In genomic region chr2:64455545-64455944, GRCh38 we compare ENCODE assay signal across 9 cellular contexts. TPM values are rescaled to one million over a fixed set of nuclear protein-coding genes. Genes with fewer than 3 reads are reported as not detected.
DNase-seq lines count a peak whose midpoint lies in the region; ATAC-seq and TF ChIP-seq lines count a peak whose summit lies in the region.
"Had no signal": no experiment of that assay in that cellular context is flagged by ENCODE, and none has a peak within 500 bp of the region (broad histone marks: within the 10 kb centered on the region; RNA-seq: fewer than 3 reads in every experiment).

No MANE protein-coding gene starts in this region.

- H3K36me3 ChIP-seq in H7 (replicated peaks; ENCODE audit: control insufficient read depth, insufficient read depth, low read length), result peaks cover 13% of the 10 kb centered on the region
- peaks cover 9% of the 10 kb centered on the region for H3K36me3 ChIP-seq in OCI-LY3 (replicated peaks; ENCODE audit: low read depth, low read length)
- H3K36me3 ChIP-seq in rectal smooth muscle tissue (ENCODE audit: control insufficient read depth, insufficient read depth, low read length), result no peaks in the 10 kb centered on the region

- no peak for ATAC-seq in GM18502 (IDR thresholded peaks at IDR 0.05; ENCODE audit: poor library complexity, unreplicated experiment)

- DNase-seq in H7, result no peak
- peak; percentile 29 for DNase-seq in epithelial cell of esophagus (ENCODE audit: low read depth)
- no peak for DNase-seq in activated effector memory CD4-positive, alpha-beta T cell treated with anti-CD3 and anti-CD28 coated beads, Interleukin-2, amount 50 U/mL, for 16 hours
- no peak for DNase-seq in COLO668 (lab: John Stamatoyannopoulos, UW; ENCODE audit: unreplicated experiment)
- no peak for DNase-seq in midbrain (lab: John Stamatoyannopoulos, UW)
- DNase-seq: MG63 had no signal

- no peak for TF ChIP-seq CTCF in OCI-LY3 (IDR thresholded peaks at IDR 0.05; ENCODE audit: low read depth, low read length)
- TF ChIP-seq CTCF in epithelial cell of esophagus (IDR thresholded peaks at IDR 0.05; ENCODE audit: insufficient read depth, low read depth, low read length, missing control alignments), result no peak

- H3K4me3 ChIP-seq in H7 (ENCODE audit: insufficient read depth, low read depth, low read length) (peak overlapping the region; percentile 85), OCI-LY3 (ENCODE audit: low read length) (peak overlapping the region; percentile 80), epithelial cell of esophagus (ENCODE audit: low read length) (peak overlapping the region; percentile 65), rectal smooth muscle tissue (ENCODE audit: low read length) (peak overlapping the region; percentile 70)

- H3K4me2 ChIP-seq in OCI-LY3 (ENCODE audit: low read length), result peak overlapping the region; percentile 94

- no peak overlapping the region for H2AFZ ChIP-seq in OCI-LY3 (ENCODE audit: low read depth, low read length)

- peaks cover 18% of the 10 kb centered on the region for H3K4me1 ChIP-seq in OCI-LY3 (ENCODE audit: low read length)
- H3K4me1 ChIP-seq in rectal smooth muscle tissue (ENCODE audit: control insufficient read depth, insufficient read depth, low read length), result peaks cover 5% of the 10 kb centered on the region

- H3K9ac ChIP-seq in OCI-LY3 (ENCODE audit: low read length), result no peak overlapping the region
- H3K9ac ChIP-seq in rectal smooth muscle tissue (ENCODE audit: low read length), result no peak overlapping the region

- no peaks in the 10 kb centered on the region for H3K9me3 ChIP-seq in OCI-LY3 (ENCODE audit: insufficient read depth, low read length)
- H3K9me3 ChIP-seq: MG63 had no signal

- H3K79me2 ChIP-seq in OCI-LY3 (ENCODE audit: low read length), result no peaks in the 10 kb centered on the region

- H3K27me3 ChIP-seq in H7 (ENCODE audit: control insufficient read depth, insufficient read depth, low read length) (no peaks in the 10 kb centered on the region), OCI-LY3 (ENCODE audit: low read depth, low read length) (no peaks in the 10 kb centered on the region), rectal smooth muscle tissue (ENCODE audit: control insufficient read depth, insufficient read depth, low read length) (no peaks in the 10 kb centered on the region)
- H3K27me3 ChIP-seq: MG63 had no signal

- H3K27ac ChIP-seq in OCI-LY3 (ENCODE audit: low read length), result no peak overlapping the region
- no peak overlapping the region for H3K27ac ChIP-seq in rectal smooth muscle tissue (ENCODE audit: low read depth, low read length)

- no peaks in the 10 kb centered on the region for H4K20me1 ChIP-seq in OCI-LY3 (ENCODE audit: insufficient read depth, low read length)

RNA-seq across cellular contexts. Expression of gene LGALSL, which starts 1.6 kb away (rescaled TPM):
- 12.0 and 12.1 TPM in 2 replicates for total RNA-seq in H7 (2014; rRNA removed; shearing (Covaris generic))
